Comparison of ENCODE assay signal across 9 cellular contexts in genomic region chr13:22312405-22312803, GRCh38.
"Had no signal": no experiment of that assay in that cellular context is flagged by ENCODE, and none has a peak within 500 bp of the region (broad histone marks: within the 10 kb centered on the region; RNA-seq: fewer than 3 reads in every experiment).

No MANE protein-coding gene starts in this region.

- H3K27ac ChIP-seq: GM23248, KMS-11 had no signal

- H3K27ac Mint-ChIP-seq: HFFc6 had no signal

- H3K9ac ChIP-seq: GM23248, KMS-11 had no signal

- H3K4me3 Mint-ChIP-seq: HFFc6 had no signal

- H3K4me3 ChIP-seq: GM23248 had no signal

- DNase-seq: GM23248, GOT3, H7, HCEC 1CT, HFFc6, IMR-90, KBM-7 had no signal

- FAIRE-seq: HTR-8/SVneo had no signal

- H2AFZ ChIP-seq: GM23248 had no signal

- H3K4me2 ChIP-seq: KMS-11 had no signal
